ENCODE assay signal across 1 cellular context in the genomic region with DNA sequence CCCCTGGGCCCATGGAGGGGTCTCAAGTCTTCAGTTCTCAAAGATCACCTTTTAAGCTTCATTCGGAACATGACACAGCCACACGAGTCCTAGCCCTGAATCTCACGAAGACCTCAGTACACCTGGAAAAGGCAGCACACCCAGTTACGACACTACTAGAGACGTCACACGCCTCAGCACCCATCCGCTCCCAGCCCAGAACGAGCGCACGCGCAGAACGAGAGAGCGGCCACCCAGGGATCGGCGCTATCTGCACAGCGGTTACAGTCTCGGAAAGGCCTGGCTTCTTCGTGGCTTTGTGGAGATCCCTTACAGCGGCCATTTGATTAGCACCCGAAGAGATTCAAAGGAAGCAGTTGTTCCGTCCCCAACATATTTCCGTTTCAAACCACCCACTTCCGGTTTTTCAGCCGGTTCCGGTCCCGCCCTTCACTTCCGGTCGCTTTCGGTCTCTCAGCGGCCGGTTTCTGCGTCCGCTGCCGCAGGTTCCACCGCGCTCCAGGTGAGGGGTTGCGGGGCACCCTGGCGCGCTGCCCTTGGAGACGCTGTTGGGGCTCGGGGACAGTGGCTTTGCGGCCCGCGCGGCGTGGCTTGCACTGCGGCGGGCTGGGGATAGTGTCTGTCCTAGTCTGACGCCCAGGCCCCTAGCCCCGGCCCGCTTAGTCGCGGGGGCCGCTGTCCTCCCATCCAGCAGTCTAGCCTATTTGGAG.
TF ChIP-seq lines count a peak whose summit lies in the region.

A gene with protein sequence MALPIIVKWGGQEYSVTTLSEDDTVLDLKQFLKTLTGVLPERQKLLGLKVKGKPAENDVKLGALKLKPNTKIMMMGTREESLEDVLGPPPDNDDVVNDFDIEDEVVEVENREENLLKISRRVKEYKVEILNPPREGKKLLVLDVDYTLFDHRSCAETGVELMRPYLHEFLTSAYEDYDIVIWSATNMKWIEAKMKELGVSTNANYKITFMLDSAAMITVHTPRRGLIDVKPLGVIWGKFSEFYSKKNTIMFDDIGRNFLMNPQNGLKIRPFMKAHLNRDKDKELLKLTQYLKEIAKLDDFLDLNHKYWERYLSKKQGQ (plus strand): TSS at position 432 of the 710 bp plus-strand sequence. CDS start 5,626 bp downstream, outside the sequence.

TF ChIP-seq in HepG2, 621 proteins besides CTCF, POLR2A, EP300 and RAD21 (continued from another document and continues in another):
- TF ChIP-seq, protein P1, sequence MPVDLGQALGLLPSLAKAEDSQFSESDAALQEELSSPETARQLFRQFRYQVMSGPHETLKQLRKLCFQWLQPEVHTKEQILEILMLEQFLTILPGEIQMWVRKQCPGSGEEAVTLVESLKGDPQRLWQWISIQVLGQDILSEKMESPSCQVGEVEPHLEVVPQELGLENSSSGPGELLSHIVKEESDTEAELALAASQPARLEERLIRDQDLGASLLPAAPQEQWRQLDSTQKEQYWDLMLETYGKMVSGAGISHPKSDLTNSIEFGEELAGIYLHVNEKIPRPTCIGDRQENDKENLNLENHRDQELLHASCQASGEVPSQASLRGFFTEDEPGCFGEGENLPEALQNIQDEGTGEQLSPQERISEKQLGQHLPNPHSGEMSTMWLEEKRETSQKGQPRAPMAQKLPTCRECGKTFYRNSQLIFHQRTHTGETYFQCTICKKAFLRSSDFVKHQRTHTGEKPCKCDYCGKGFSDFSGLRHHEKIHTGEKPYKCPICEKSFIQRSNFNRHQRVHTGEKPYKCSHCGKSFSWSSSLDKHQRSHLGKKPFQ (CRISPR knock-in tag; IDR thresholded peaks at IDR 0.05; ENCODE audit: insufficient replicate concordance) = no peak
- TF ChIP-seq ZNF775 (CRISPR knock-in tag; IDR thresholded peaks at IDR 0.05; ENCODE audit: borderline replicate concordance) (no peak), SNRNP70 (IDR thresholded peaks at IDR 0.05; ENCODE audit: low read depth, low read length) (no peak), ATAD3A (CRISPR knock-in tag; IDR thresholded peaks at IDR 0.05) (no peak), SRSF9 (IDR thresholded peaks at IDR 0.05; ENCODE audit: borderline replicate concordance, insufficient read depth, low read depth, low read length, poor library complexity, severe bottlenecking) (no peak), ZNF543 (CRISPR knock-in tag; IDR thresholded peaks at IDR 0.05) (peak; percentile 61; the same call in 1 of the 2 replicates), GATAD1 (CRISPR knock-in tag; IDR thresholded peaks at IDR 0.05) (peak; percentile 89), ATF7 (IDR thresholded peaks at IDR 0.05) (no peak), ATF7 (CRISPR knock-in tag; IDR thresholded peaks at IDR 0.05) (no peak), ZEB1 (IDR thresholded peaks at IDR 0.05; ENCODE audit: insufficient replicate concordance, low read depth) (no peak), SMC3 (IDR thresholded peaks at IDR 0.05; ENCODE audit: low read length) (no peak), HCFC1 (IDR thresholded peaks at IDR 0.05; ENCODE audit: low read depth, low read length) (no peak), AGO2 (optimal IDR thresholded peaks at IDR 0.05; ENCODE audit: low read depth, low read length) (peak; percentile 54), POLR2G (IDR thresholded peaks at IDR 0.05; ENCODE audit: low read depth, low read length) (peak; percentile 92), ZNF484 (CRISPR knock-in tag; IDR thresholded peaks at IDR 0.05; ENCODE audit: borderline replicate concordance, low read depth) (0 out of 2 replicates have a peak, but pooled peaks have one; percentile 39), ZNF589 (CRISPR knock-in tag; conservative IDR thresholded peaks at IDR 0.05) (0 out of 2 replicates have a peak, but pooled peaks have one; percentile 78), PHF8 (CRISPR knock-in tag; IDR thresholded peaks at IDR 0.05) (peak; percentile 99)
- TF ChIP-seq, protein P2, sequence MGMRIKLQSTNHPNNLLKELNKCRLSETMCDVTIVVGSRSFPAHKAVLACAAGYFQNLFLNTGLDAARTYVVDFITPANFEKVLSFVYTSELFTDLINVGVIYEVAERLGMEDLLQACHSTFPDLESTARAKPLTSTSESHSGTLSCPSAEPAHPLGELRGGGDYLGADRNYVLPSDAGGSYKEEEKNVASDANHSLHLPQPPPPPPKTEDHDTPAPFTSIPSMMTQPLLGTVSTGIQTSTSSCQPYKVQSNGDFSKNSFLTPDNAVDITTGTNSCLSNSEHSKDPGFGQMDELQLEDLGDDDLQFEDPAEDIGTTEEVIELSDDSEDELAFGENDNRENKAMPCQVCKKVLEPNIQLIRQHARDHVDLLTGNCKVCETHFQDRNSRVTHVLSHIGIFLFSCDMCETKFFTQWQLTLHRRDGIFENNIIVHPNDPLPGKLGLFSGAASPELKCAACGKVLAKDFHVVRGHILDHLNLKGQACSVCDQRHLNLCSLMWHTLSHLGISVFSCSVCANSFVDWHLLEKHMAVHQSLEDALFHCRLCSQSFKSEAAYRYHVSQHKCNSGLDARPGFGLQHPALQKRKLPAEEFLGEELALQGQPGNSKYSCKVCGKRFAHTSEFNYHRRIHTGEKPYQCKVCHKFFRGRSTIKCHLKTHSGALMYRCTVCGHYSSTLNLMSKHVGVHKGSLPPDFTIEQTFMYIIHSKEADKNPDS (CRISPR knock-in tag; IDR thresholded peaks at IDR 0.05) = no peak
- TF ChIP-seq, protein P3, sequence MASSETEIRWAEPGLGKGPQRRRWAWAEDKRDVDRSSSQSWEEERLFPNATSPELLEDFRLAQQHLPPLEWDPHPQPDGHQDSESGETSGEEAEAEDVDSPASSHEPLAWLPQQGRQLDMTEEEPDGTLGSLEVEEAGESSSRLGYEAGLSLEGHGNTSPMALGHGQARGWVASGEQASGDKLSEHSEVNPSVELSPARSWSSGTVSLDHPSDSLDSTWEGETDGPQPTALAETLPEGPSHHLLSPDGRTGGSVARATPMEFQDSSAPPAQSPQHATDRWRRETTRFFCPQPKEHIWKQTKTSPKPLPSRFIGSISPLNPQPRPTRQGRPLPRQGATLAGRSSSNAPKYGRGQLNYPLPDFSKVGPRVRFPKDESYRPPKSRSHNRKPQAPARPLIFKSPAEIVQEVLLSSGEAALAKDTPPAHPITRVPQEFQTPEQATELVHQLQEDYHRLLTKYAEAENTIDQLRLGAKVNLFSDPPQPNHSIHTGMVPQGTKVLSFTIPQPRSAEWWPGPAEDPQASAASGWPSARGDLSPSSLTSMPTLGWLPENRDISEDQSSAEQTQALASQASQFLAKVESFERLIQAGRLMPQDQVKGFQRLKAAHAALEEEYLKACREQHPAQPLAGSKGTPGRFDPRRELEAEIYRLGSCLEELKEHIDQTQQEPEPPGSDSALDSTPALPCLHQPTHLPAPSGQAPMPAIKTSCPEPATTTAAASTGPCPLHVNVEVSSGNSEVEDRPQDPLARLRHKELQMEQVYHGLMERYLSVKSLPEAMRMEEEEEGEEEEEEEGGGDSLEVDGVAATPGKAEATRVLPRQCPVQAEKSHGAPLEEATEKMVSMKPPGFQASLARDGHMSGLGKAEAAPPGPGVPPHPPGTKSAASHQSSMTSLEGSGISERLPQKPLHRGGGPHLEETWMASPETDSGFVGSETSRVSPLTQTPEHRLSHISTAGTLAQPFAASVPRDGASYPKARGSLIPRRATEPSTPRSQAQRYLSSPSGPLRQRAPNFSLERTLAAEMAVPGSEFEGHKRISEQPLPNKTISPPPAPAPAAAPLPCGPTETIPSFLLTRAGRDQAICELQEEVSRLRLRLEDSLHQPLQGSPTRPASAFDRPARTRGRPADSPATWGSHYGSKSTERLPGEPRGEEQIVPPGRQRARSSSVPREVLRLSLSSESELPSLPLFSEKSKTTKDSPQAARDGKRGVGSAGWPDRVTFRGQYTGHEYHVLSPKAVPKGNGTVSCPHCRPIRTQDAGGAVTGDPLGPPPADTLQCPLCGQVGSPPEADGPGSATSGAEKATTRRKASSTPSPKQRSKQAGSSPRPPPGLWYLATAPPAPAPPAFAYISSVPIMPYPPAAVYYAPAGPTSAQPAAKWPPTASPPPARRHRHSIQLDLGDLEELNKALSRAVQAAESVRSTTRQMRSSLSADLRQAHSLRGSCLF (CRISPR knock-in tag; IDR thresholded peaks at IDR 0.05; ENCODE audit: borderline replicate concordance) = no peak
- TF ChIP-seq, protein P4, sequence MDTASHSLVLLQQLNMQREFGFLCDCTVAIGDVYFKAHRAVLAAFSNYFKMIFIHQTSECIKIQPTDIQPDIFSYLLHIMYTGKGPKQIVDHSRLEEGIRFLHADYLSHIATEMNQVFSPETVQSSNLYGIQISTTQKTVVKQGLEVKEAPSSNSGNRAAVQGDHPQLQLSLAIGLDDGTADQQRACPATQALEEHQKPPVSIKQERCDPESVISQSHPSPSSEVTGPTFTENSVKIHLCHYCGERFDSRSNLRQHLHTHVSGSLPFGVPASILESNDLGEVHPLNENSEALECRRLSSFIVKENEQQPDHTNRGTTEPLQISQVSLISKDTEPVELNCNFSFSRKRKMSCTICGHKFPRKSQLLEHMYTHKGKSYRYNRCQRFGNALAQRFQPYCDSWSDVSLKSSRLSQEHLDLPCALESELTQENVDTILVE (CRISPR knock-in tag; IDR thresholded peaks at IDR 0.05) = peak; percentile 72; the same call in 1 of the 2 replicates
- TF ChIP-seq, protein P5, sequence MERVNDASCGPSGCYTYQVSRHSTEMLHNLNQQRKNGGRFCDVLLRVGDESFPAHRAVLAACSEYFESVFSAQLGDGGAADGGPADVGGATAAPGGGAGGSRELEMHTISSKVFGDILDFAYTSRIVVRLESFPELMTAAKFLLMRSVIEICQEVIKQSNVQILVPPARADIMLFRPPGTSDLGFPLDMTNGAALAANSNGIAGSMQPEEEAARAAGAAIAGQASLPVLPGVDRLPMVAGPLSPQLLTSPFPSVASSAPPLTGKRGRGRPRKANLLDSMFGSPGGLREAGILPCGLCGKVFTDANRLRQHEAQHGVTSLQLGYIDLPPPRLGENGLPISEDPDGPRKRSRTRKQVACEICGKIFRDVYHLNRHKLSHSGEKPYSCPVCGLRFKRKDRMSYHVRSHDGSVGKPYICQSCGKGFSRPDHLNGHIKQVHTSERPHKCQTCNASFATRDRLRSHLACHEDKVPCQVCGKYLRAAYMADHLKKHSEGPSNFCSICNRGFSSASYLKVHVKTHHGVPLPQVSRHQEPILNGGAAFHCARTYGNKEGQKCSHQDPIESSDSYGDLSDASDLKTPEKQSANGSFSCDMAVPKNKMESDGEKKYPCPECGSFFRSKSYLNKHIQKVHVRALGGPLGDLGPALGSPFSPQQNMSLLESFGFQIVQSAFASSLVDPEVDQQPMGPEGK (CRISPR knock-in tag; IDR thresholded peaks at IDR 0.05) = peak; percentile 68; the same call in 1 of the 2 replicates
- TF ChIP-seq, protein P6, sequence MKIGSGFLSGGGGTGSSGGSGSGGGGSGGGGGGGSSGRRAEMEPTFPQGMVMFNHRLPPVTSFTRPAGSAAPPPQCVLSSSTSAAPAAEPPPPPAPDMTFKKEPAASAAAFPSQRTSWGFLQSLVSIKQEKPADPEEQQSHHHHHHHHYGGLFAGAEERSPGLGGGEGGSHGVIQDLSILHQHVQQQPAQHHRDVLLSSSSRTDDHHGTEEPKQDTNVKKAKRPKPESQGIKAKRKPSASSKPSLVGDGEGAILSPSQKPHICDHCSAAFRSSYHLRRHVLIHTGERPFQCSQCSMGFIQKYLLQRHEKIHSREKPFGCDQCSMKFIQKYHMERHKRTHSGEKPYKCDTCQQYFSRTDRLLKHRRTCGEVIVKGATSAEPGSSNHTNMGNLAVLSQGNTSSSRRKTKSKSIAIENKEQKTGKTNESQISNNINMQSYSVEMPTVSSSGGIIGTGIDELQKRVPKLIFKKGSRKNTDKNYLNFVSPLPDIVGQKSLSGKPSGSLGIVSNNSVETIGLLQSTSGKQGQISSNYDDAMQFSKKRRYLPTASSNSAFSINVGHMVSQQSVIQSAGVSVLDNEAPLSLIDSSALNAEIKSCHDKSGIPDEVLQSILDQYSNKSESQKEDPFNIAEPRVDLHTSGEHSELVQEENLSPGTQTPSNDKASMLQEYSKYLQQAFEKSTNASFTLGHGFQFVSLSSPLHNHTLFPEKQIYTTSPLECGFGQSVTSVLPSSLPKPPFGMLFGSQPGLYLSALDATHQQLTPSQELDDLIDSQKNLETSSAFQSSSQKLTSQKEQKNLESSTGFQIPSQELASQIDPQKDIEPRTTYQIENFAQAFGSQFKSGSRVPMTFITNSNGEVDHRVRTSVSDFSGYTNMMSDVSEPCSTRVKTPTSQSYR (CRISPR knock-in tag; IDR thresholded peaks at IDR 0.05; ENCODE audit: borderline replicate concordance) = no peak; the same call in 1 of the 2 replicates
- TF ChIP-seq, protein P7, sequence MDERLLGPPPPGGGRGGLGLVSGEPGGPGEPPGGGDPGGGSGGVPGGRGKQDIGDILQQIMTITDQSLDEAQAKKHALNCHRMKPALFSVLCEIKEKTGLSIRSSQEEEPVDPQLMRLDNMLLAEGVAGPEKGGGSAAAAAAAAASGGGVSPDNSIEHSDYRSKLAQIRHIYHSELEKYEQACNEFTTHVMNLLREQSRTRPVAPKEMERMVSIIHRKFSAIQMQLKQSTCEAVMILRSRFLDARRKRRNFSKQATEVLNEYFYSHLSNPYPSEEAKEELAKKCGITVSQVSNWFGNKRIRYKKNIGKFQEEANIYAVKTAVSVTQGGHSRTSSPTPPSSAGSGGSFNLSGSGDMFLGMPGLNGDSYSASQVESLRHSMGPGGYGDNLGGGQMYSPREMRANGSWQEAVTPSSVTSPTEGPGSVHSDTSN (CRISPR knock-in tag; IDR thresholded peaks at IDR 0.05) = no peak
- TF ChIP-seq, protein P8, sequence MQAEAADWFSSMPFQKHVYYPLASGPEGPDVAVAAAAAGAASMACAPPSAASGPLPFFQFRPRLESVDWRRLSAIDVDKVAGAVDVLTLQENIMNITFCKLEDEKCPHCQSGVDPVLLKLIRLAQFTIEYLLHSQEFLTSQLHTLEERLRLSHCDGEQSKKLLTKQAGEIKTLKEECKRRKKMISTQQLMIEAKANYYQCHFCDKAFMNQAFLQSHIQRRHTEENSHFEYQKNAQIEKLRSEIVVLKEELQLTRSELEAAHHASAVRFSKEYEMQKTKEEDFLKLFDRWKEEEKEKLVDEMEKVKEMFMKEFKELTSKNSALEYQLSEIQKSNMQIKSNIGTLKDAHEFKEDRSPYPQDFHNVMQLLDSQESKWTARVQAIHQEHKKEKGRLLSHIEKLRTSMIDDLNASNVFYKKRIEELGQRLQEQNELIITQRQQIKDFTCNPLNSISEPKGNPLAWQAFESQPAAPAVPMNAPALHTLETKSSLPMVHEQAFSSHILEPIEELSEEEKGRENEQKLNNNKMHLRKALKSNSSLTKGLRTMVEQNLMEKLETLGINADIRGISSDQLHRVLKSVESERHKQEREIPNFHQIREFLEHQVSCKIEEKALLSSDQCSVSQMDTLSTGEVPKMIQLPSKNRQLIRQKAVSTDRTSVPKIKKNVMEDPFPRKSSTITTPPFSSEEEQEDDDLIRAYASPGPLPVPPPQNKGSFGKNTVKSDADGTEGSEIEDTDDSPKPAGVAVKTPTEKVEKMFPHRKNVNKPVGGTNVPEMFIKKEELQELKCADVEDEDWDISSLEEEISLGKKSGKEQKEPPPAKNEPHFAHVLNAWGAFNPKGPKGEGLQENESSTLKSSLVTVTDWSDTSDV (CRISPR knock-in tag; IDR thresholded peaks at IDR 0.05) = 0 out of 2 replicates have a peak, but pooled peaks have one; percentile 75
